22 cellular contexts compared by ENCODE assay signal in the genomic region with DNA sequence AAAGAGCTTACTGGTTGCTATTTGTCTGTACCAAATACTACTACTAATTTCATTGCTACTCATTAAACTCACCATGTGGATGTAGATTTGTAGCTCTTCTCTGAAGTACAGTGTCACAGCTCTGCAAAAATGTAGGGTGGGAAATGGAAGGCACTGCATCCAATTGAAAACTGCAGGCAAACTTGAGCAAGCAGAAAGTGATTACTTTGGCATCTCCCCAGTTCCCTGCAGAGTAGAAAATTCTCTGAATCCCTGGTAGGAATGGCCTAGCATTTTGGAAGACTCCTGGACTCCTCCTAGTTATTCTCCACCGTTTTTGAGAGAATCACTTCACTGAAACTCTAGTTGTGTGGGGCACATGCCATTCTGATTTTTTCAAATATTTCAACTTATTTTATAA.
"Had no signal": no experiment of that assay in that cellular context is flagged by ENCODE, and none has a peak within 500 bp of the region (broad histone marks: within the 10 kb centered on the region; RNA-seq: fewer than 3 reads in every experiment).

No MANE protein-coding gene starts in this region.

- H3K27me3 ChIP-seq: suprapubic skin, uterus had no signal

- H3K4me3 Mint-ChIP-seq: activated naive CD8-positive, alpha-beta T cell treated with anti-CD3 and anti-CD28 coated beads, Interleukin-2, amount 10 ng/mL, durations not matched to agents 7 days and 5 days; memory B cell; natural killer cell treated with Interleukin-12 subunit alpha and Interleukin-12 subunit beta and Interleukin-15 and Interleukin-18, amount 100 ng/mL, for 72 hours; stimulated activated effector memory CD8-positive, alpha-beta T cell treated with anti-CD3 and anti-CD28 coated beads, Interleukin-12 subunit alpha, Interleukin-12 subunit beta, amount 100 ng/mL, for 72 hours; stimulated activated naive CD8-positive, alpha-beta T cell treated with anti-CD3 and anti-CD28 coated beads, Interleukin-15, amount 100 ng/mL, for 72 hours had no signal

- H3K36me3 ChIP-seq: prostate gland, suprapubic skin, uterus had no signal

- H3K27ac ChIP-seq: epithelial cell of prostate, prostate gland, skin epidermis, suprapubic skin, uterus had no signal

- DNase-seq: activated CD4-positive, alpha-beta T cell treated with anti-CD3 and anti-CD28 coated beads for 1 hour; activated CD4-positive, alpha-beta T cell treated with anti-CD3 and anti-CD28 coated beads, Interleukin-2, amount 50 U/mL, for 4 hours; activated naive CD4-positive, alpha-beta T cell treated with Interleukin-2 at 50 U/mL for 16 hours; activated naive CD8-positive, alpha-beta T cell treated with anti-CD3 and anti-CD28 coated beads, Interleukin-2, amount 10 ng/mL, durations not matched to agents 7 days and 5 days; activated T-cell treated with anti-CD3 and anti-CD28 coated beads, Interleukin-2, amount 50 U/mL, for 48 hours; amniotic stem cell; cerebellar nuclear complex; foreskin melanocyte; hypothalamus; right cardiac atrium; stimulated activated CD4-positive, alpha-beta T cell treated with anti-CD3 and anti-CD28 coated beads, Interleukin-2, amount 100 ng/mL, for 24 hours; stimulated activated naive CD8-positive, alpha-beta T cell treated with anti-CD3 and anti-CD28 coated beads, Interleukin-15, amount 100 ng/mL, for 72 hours; T-helper 9 cell; trophoblast cell; uterus had no signal

- H3K4me3 ChIP-seq: prostate gland, skin epidermis, suprapubic skin, uterus had no signal

- H3K36me3 Mint-ChIP-seq: activated naive CD8-positive, alpha-beta T cell treated with anti-CD3 and anti-CD28 coated beads, Interleukin-2, amount 10 ng/mL, durations not matched to agents 7 days and 5 days; memory B cell; natural killer cell treated with Interleukin-12 subunit alpha and Interleukin-12 subunit beta and Interleukin-15 and Interleukin-18, amount 100 ng/mL, for 72 hours; stimulated activated effector memory CD8-positive, alpha-beta T cell treated with anti-CD3 and anti-CD28 coated beads, Interleukin-12 subunit alpha, Interleukin-12 subunit beta, amount 100 ng/mL, for 72 hours had no signal

- H3K4me1 ChIP-seq: prostate gland, suprapubic skin, uterus had no signal

- H3K27me3 Mint-ChIP-seq: activated naive CD8-positive, alpha-beta T cell treated with anti-CD3 and anti-CD28 coated beads, Interleukin-2, amount 10 ng/mL, durations not matched to agents 7 days and 5 days; memory B cell; natural killer cell treated with Interleukin-12 subunit alpha and Interleukin-12 subunit beta and Interleukin-15 and Interleukin-18, amount 100 ng/mL, for 72 hours; stimulated activated naive CD8-positive, alpha-beta T cell treated with anti-CD3 and anti-CD28 coated beads, Interleukin-15, amount 100 ng/mL, for 72 hours had no signal

- H3K9me3 ChIP-seq: prostate gland, suprapubic skin, uterus had no signal

- H3K4me1 Mint-ChIP-seq: activated naive CD8-positive, alpha-beta T cell treated with anti-CD3 and anti-CD28 coated beads, Interleukin-2, amount 10 ng/mL, durations not matched to agents 7 days and 5 days; memory B cell; stimulated activated effector memory CD8-positive, alpha-beta T cell treated with anti-CD3 and anti-CD28 coated beads, Interleukin-12 subunit alpha, Interleukin-12 subunit beta, amount 100 ng/mL, for 72 hours; stimulated activated naive CD8-positive, alpha-beta T cell treated with anti-CD3 and anti-CD28 coated beads, Interleukin-15, amount 100 ng/mL, for 72 hours had no signal

- H3K27ac Mint-ChIP-seq: activated naive CD8-positive, alpha-beta T cell treated with anti-CD3 and anti-CD28 coated beads, Interleukin-2, amount 10 ng/mL, durations not matched to agents 7 days and 5 days; memory B cell; natural killer cell treated with Interleukin-12 subunit alpha and Interleukin-12 subunit beta and Interleukin-15 and Interleukin-18, amount 100 ng/mL, for 72 hours; stimulated activated effector memory CD8-positive, alpha-beta T cell treated with anti-CD3 and anti-CD28 coated beads, Interleukin-12 subunit alpha, Interleukin-12 subunit beta, amount 100 ng/mL, for 72 hours; stimulated activated naive CD8-positive, alpha-beta T cell treated with anti-CD3 and anti-CD28 coated beads, Interleukin-15, amount 100 ng/mL, for 72 hours had no signal
